In the genomic region with DNA sequence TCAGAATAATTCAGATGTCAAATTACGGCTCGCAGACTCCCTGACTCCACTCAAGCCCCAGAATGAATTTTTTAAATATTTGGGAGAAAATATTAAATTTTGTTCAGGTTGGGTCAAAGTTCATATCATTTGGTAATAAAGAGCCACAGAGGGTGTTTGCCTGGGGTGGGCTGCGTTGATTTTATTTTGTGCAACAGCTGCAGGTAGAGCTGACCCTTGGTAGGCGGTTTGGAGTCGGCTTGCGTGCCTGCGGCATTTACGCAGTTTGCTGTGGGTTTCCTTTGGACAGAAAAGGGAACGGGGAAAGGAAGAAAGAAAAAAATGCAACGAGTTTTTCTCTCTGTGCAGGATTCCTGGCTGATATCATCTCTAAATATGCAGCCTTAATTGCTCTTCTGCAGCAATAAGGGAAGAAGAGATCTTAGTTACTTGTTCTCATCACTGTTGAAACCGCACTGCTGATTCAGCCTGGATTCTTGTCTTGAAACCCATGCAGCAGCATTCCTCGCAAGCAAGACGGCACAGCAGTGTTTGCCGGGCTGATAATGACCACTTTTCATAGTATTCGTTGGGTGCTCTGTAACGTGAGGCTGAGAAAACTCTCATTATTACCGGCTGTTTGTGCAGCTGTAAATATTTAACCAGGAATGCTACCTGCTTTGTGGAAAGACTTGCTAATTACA, we compare ENCODE assay signal across 13 cellular contexts.
DNase-seq lines count a peak whose midpoint lies in the region; ATAC-seq, FAIRE-seq and TF ChIP-seq lines count a peak whose summit lies in the region.
"Had no signal": no experiment of that assay in that cellular context is flagged by ENCODE, and none has a peak within 500 bp of the region (broad histone marks: within the 10 kb centered on the region; RNA-seq: fewer than 3 reads in every experiment).

No MANE protein-coding gene starts in this region.

- H3K9ac ChIP-seq in adipocyte (ENCODE audit: low read length) = no peak overlapping the region
- H3K9ac ChIP-seq in HepG2 (ENCODE audit: insufficient read depth, low read depth, low read length) = peak overlapping the region; percentile 57

- H3K36me3 ChIP-seq in BJ (ENCODE audit: control insufficient read depth, insufficient read depth, low read length) (no peaks in the 10 kb centered on the region), adipocyte (ENCODE audit: control insufficient read depth, insufficient read depth, low read length, severe bottlenecking) (no peaks in the 10 kb centered on the region), HepG2 (replicated peaks in 1 of 2; ENCODE audit: control insufficient read depth in 1 of 2, insufficient read depth in 2 of 2, low read length in 2 of 2) (no peaks in the 10 kb centered on the region)
- H3K36me3 ChIP-seq: sigmoid colon had no signal

- H3K27ac ChIP-seq in HepG2 (ENCODE audit: extremely low read length, insufficient read depth, low read length) = peak overlapping the region; percentile 65
- H3K27ac ChIP-seq: sigmoid colon had no signal

- no peaks in the 10 kb centered on the region for H3K79me2 ChIP-seq in HepG2 (ENCODE audit: insufficient read depth, low read length)

- CTCF ChIA-PET in BJ (lab: Yijun Ruan, JAX) = interaction anchor here (0.6 to 0.9 kb wide), 3 partner anchors 22 to 245 kb away, joined by 3 read pairs; no protein-coding TSS in a partner anchor
- CTCF ChIA-PET in HepG2 (lab: Yijun Ruan, JAX; ENCODE audit: low intra/inter-chr PET ratio, low total read pairs) = no interaction called here
- CTCF ChIA-PET in HEK293T (lab: Yijun Ruan, JAX) = no interaction called here

- DNase-seq in BJ (ENCODE audit: low read depth) = peak; percentile 23
- DNase-seq in NCI-H1092 (lab: John Stamatoyannopoulos, UW) = peak; percentile 64
- DNase-seq in adipocyte (ENCODE audit: low read depth) = peak; percentile 66
- peak; percentile 46 for DNase-seq in HepG2 (ENCODE audit: low spot score)
- no peak for DNase-seq in HEK293T (ENCODE audit: extremely low spot score)
- DNase-seq in pons (ENCODE audit: low spot score) = no peak
- DNase-seq: activated CD4-positive, alpha-beta memory T cell treated with anti-CD3 and anti-CD28 coated beads, Interleukin-2, amount 10 ng/mL, durations not matched to agents 7 days and 5 days; NK-92 treated with Interleukin-12 subunit alpha and Interleukin-12 subunit beta, amount 100 ng/mL, for 24 hours; sigmoid colon; stimulated activated naive CD4-positive, alpha-beta T cell had no signal

- FAIRE-seq in HepG2 (lab: Jason Lieb, UNC) = peak; percentile 53
- FAIRE-seq: G401.6 had no signal

- in situ Hi-C loops in HepG2 (cut with HindIII; ENCODE audit: extremely low pct_ligation_motif_present, low pct_unique_long_range_greater_than_20kb) = no loop called here

- intact Hi-C loops in HepG2 (cut with micrococcal nuclease; ENCODE audit: unreplicated experiment) = loop anchor here (10.0 kb wide), 2 partner anchors 107 to 627 kb away; no protein-coding TSS in a partner anchor

- peak overlapping the region; percentile 66 for H3K4me2 ChIP-seq in HepG2 (ENCODE audit: low read depth, low read length)

- H3K9me3 ChIP-seq in adipocyte (ENCODE audit: control insufficient read depth, low read length) (no peaks in the 10 kb centered on the region), HepG2 (ENCODE audit: low read length) (no peaks in the 10 kb centered on the region)
- H3K9me3 ChIP-seq: sigmoid colon had no signal

- POLR2A ChIA-PET in BJ (lab: Charles Lee) (no interaction called here), HepG2 (lab: Yijun Ruan, JAX) (interaction anchor here (1.2 to 4.6 kb wide), 3 partner anchors 9 to 11 kb away, joined by 4 to 38 read pairs (median 6); no protein-coding TSS in a partner anchor), HEK293T (lab: Yijun Ruan, JAX) (no interaction called here)

- TF ChIP-seq CTCF in BJ (IDR thresholded peaks at IDR 0.05; ENCODE audit: insufficient read depth, low read depth, low read length) (no peak), HepG2 (CRISPR knock-in tag; IDR thresholded peaks at IDR 0.05) (no peak)

- BruUV-seq in HepG2 (replicated peaks; lab: Mats Ljungman, UMichigan) = no TSS peak

- TF ChIP-seq RAD21 in HepG2 (CRISPR knock-in tag; IDR thresholded peaks at IDR 0.05) = no peak

- H3K27me3 ChIP-seq in BJ (ENCODE audit: control insufficient read depth, insufficient read depth, low read length) = peaks cover 5% of the 10 kb centered on the region
- H3K27me3 ChIP-seq in adipocyte (replicated peaks; ENCODE audit: control insufficient read depth, insufficient read depth, low read length) = no peaks in the 10 kb centered on the region
- no peaks in the 10 kb centered on the region for H3K27me3 ChIP-seq in HepG2 (ENCODE audit: control insufficient read depth in 1 of 2, insufficient read depth in 2 of 2, low read length in 2 of 2)

- 34% methylated on average over 17 of the region's 17 CpGs for WGBS in HepG2 (ENCODE audit: low lambda C conversion rate)

- TF ChIP-seq EP300 in HepG2 (IDR thresholded peaks at IDR 0.05; ENCODE audit: low read depth in 2 of 2, low read length in 2 of 2) = 0 out of 4 replicates have a peak, but pooled peaks of 1 of the 2 experiments have one; percentile 18
- TF ChIP-seq EP300 in HepG2 (CRISPR knock-in tag; IDR thresholded peaks at IDR 0.05; ENCODE audit: borderline replicate concordance) = no peak

- H3K4me3 ChIP-seq in BJ (ENCODE audit: low read depth, low read length) (no peak overlapping the region), adipocyte (ENCODE audit: low read length) (no peak overlapping the region), HepG2 (replicated peaks in 1 of 3; ENCODE audit: insufficient read depth in 1 of 3, low read depth in 2 of 3, low read length in 3 of 3) (peak overlapping the region in 1 of 3 experiments; percentile 49; a peak in 2 of 6 replicates)
- H3K4me3 ChIP-seq: sigmoid colon had no signal

- TF ChIP-seq POLR2A in HepG2 (IDR thresholded peaks at IDR 0.05; ENCODE audit: insufficient read depth in 1 of 2, low read depth in 2 of 2, low read length in 2 of 2) = peak in 1 of 2 experiments; percentile 44; a peak in 1 of 4 replicates

- H2AFZ ChIP-seq in HepG2 (ENCODE audit: low read length) = peak overlapping the region; percentile 13

- ATAC-seq in HepG2 = no peak
- no peak for ATAC-seq in GM18861 (IDR thresholded peaks at IDR 0.05; ENCODE audit: unreplicated experiment)
- ATAC-seq in GM19324 (IDR thresholded peaks at IDR 0.05; ENCODE audit: low FRiP score, unreplicated experiment) = no peak

- H3K4me1 ChIP-seq in adipocyte (ENCODE audit: control insufficient read depth, insufficient read depth, low read length) (peaks cover 14% of the 10 kb centered on the region), HepG2 (ENCODE audit: insufficient read depth, low read length) (peaks cover 77% of the 10 kb centered on the region)

- no peaks in the 10 kb centered on the region for H4K20me1 ChIP-seq in HepG2 (ENCODE audit: insufficient read depth, low read length)

TF ChIP-seq in HepG2, 621 proteins besides CTCF, POLR2A, EP300 and RAD21 (continues in another document):
- TF ChIP-seq MXD3 (CRISPR knock-in tag; IDR thresholded peaks at IDR 0.05) (no peak), ZNF839 (CRISPR knock-in tag; IDR thresholded peaks at IDR 0.05; ENCODE audit: borderline replicate concordance) (no peak)
- TF ChIP-seq, protein P1, sequence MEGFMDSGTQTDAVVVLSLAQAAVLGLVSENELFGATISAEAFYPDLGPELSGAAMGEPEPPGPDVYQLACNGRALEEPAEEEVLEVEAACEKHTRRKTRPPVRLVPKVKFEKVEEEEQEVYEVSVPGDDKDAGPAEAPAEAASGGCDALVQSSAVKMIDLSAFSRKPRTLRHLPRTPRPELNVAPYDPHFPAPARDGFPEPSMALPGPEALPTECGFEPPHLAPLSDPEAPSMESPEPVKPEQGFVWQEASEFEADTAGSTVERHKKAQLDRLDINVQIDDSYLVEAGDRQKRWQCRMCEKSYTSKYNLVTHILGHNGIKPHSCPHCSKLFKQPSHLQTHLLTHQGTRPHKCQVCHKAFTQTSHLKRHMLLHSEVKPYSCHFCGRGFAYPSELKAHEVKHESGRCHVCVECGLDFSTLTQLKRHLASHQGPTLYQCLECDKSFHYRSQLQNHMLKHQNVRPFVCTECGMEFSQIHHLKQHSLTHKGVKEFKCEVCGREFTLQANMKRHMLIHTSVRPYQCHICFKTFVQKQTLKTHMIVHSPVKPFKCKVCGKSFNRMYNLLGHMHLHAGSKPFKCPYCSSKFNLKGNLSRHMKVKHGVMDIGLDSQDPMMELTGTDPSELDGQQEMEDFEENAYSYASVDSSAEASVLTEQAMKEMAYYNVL (CRISPR knock-in tag; IDR thresholded peaks at IDR 0.05; ENCODE audit: borderline replicate concordance) = peak; percentile 71; the same call in 1 of the 2 replicates

TF ChIP-seq in HEK293T, 16 proteins besides CTCF, POLR2A, EP300 and RAD21:
- TF ChIP-seq FOXM1 (IDR thresholded peaks at IDR 0.05; ENCODE audit: borderline replicate concordance) (no peak), LEF1 (IDR thresholded peaks at IDR 0.05; ENCODE audit: borderline replicate concordance) (no peak), FOXK2 (IDR thresholded peaks at IDR 0.05) (no peak)

Comparison
In these comparisons a context has a peak if more than half of its experiments do, and no peak if none do; other contexts are left out.
1. DNase-seq: peak in BJ (single experiment), NCI-H1092 (single experiment), adipocyte (single experiment) and HepG2 (single experiment); none in HEK293T (single experiment) and pons (single experiment).